ENCODE assay signal across 36 cellular contexts in genomic region chr17:70736375-70736957, GRCh38.
"Had no signal": no experiment of that assay in that cellular context is flagged by ENCODE, and none has a peak within 500 bp of the region (broad histone marks: within the 10 kb centered on the region; RNA-seq: fewer than 3 reads in every experiment).

No MANE protein-coding gene starts in this region.

- H3K4me2 ChIP-seq: KMS-11 had no signal

- H3K9ac ChIP-seq: KMS-11 had no signal

- H3K36me3 ChIP-seq: MG63 had no signal

- DNase-seq: Karpas-422, Kasumi-1, MG63, MM.1S, MV-4-11, NCI-H1048, NCI-H1092, NCI-H1092 treated with DMSO at 0.1 percent for 48 hours, NCI-H1105, NCI-H1105 treated with DMSO at 0.1 percent for 48 hours, NCI-H1417, NCI-H1417 treated with DMSO at 0.1 percent for 48 hours, NCI-H1436, NCI-H1436 treated with DMSO at 0.1 percent for 48 hours, NCI-H146, NCI-H1694, NCI-H1694 treated with DMSO at 0.1 percent for 48 hours, NCI-H187, NCI-H187 treated with DMSO at 0.1 percent for 48 hours, NCI-H1930, NCI-H2029, NCI-H2029 treated with DMSO at 0.1 percent for 48 hours, NCI-H2081, NCI-H2081 treated with DMSO at 0.1 percent for 48 hours, NCI-H2107, NCI-H2171, NCI-H2171 treated with DMSO at 0.1 percent for 48 hours, NCI-H2227 treated with DMSO at 0.1 percent for 48 hours, NCI-H226, NCI-H345, NCI-H446, NCI-H446 treated with DMSO at 0.1 percent for 48 hours, NCI-H510A, NCI-H510A treated with DMSO at 0.1 percent for 48 hours, NCI-H524 had no signal

- H3K9me3 ChIP-seq: MG63 had no signal

- H3K27ac ChIP-seq: KMS-11 had no signal

- H3K4me3 ChIP-seq: MG63 had no signal
